In the genomic region with DNA sequence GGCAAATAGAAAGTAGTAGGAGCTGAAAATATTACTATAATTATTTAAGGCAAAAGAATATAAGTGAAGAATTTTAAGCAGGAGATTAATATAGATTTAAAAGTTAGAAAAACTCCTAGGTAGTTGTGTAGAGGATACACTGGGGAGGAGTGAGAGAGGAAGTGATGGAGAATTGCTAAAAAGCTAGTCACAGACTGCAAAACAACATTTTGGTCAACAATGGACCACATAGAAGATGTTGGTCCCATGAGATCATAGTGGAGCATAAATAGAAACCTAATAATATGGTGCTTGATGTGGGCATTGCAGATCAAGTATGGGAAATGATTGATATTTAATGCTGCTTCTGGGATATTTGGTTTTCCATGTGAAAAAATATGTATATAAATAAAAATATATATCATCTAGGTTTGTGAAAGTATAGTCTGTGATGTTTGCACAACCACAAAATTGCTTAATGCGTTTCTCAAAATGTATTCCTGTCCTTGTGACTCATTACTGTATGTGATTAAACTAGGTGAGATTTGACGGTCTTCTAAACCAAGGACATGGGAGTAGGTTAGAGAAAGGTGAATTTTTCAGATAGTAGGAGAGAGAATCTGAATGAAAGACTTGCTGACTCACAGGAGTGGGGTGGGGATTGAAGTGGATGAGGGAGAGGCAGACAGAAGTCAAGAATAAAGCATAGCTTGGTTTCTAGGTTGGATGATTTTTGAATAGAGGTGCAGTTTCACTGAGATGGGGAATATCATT, we compare ENCODE assay signal across 16 cellular contexts.
DNase-seq lines count a peak whose midpoint lies in the region; ATAC-seq, FAIRE-seq and TF ChIP-seq lines count a peak whose summit lies in the region.
"Had no signal": no experiment of that assay in that cellular context is flagged by ENCODE, and none has a peak within 500 bp of the region (broad histone marks: within the 10 kb centered on the region; RNA-seq: fewer than 3 reads in every experiment).

No MANE protein-coding gene starts in this region.

- H3K27ac ChIP-seq in brain microvascular endothelial cell: no peak overlapping the region
- H3K27ac ChIP-seq: ascending aorta, esophagus muscularis mucosa, KMS-11, pancreas had no signal

- in situ Hi-C loops in Caki2 (cut with HindIII; ENCODE audit: low pct_unique_long_range_greater_than_20kb, low sequenced_read_pairs) (no loop called here), brain microvascular endothelial cell (cut with HindIII; ENCODE audit: low pct_ligation_motif_present, low sequenced_read_pairs) (no loop called here)

- H3K27me3 ChIP-seq in brain microvascular endothelial cell (replicated peaks): no peaks in the 10 kb centered on the region
- H3K27me3 ChIP-seq: ascending aorta, esophagus muscularis mucosa, pancreas had no signal

- FAIRE-seq in frontal cortex (lab: Jason Lieb, UNC): no peak
- FAIRE-seq: pancreas had no signal

- TF ChIP-seq CTCF in brain microvascular endothelial cell (IDR thresholded peaks at IDR 0.05; ENCODE audit: low read depth, low read length, missing control alignments): no peak

- ATAC-seq in GM19351 (IDR thresholded peaks at IDR 0.05; ENCODE audit: unreplicated experiment) (peak; percentile 40), HG03342 (IDR thresholded peaks at IDR 0.05; ENCODE audit: unreplicated experiment) (peak; percentile 51), GM21528 (IDR thresholded peaks at IDR 0.05; ENCODE audit: low FRiP score, unreplicated experiment) (no peak)
- ATAC-seq: pancreas had no signal

- no peaks in the 10 kb centered on the region for H3K36me3 ChIP-seq in brain microvascular endothelial cell (replicated peaks)
- H3K36me3 ChIP-seq: ascending aorta, esophagus muscularis mucosa, pancreas had no signal

- no peak overlapping the region for H3K4me3 ChIP-seq in brain microvascular endothelial cell (ENCODE audit: low read depth, low read length)
- H3K4me3 ChIP-seq: ascending aorta, esophagus muscularis mucosa, pancreas had no signal

- DNase-seq in Caki2 (ENCODE audit: low read depth): peak; percentile 18
- DNase-seq in brain microvascular endothelial cell: peak; percentile 27
- DNase-seq in dermis blood vessel endothelial cell: no peak
- no peak for DNase-seq in frontal cortex (ENCODE audit: low spot score in 2 of 2)
- no peak for DNase-seq in DMS53 (lab: John Stamatoyannopoulos, UW)
- DNase-seq: CD4-positive, alpha-beta memory T cell; left cardiac atrium; NCI-H510A treated with DMSO at 0.1 percent for 48 hours; pancreas; SK-N-SH had no signal

Comparison
In these comparisons a context has a peak if more than half of its experiments do, and no peak if none do; other contexts are left out.
1. DNase-seq: peak in Caki2 (single experiment) and brain microvascular endothelial cell (single experiment); none in dermis blood vessel endothelial cell (single experiment), frontal cortex (0 of 2) and DMS53 (single experiment).